Comparison of ENCODE assay signal across 23 cellular contexts in the genomic region with DNA sequence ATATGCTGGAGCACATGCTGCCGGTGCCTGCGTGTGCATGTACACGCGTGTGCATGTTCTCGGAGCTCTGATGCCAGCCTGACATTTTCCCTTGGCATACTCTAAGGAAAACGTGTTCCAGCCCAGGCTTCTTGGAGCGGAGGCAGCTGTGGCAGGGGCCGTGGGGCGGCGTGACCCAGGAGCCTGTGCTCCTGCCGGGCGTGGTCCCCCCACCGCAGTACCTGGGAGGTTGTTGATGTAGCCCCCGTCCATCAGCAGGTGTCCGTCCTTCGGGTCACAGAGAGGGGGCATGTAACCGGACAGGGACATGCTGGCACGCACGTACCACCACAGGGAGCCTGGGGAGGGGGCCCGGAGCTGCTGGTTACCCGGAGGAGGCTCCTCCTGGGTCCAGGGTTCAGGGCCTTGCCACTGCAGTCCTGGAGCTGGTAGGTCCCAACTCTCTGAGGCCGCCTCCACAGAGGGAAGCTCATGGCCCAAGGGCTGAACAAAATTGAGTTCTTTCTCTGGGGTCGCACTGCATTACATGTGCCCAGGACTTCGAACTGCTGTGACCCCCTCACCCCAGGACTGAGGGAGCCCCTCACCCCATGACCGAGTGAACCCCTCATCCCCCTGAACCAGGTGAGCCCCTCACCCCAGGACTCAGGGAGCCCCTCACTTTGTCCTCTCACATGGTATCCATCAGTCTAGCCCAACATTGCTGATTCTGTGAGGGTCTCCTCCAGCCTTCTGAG. TPM values are rescaled to one million over a fixed set of nuclear protein-coding genes. Genes with fewer than 3 reads are reported as not detected.
A peak's percentile ranks its signal among the peaks of the same experiment; 100 is the strongest.
DNase-seq lines count a peak whose midpoint lies in the region; ATAC-seq, FAIRE-seq and TF ChIP-seq lines count a peak whose summit lies in the region.
"Had no signal": no experiment of that assay in that cellular context is flagged by ENCODE, and none has a peak within 500 bp of the region (broad histone marks: within the 10 kb centered on the region; RNA-seq: fewer than 3 reads in every experiment).

No MANE protein-coding gene starts in this region.

- peak overlapping the region; percentile 78 for H3K27ac Mint-ChIP-seq in activated CD4-positive, alpha-beta T cell treated with anti-CD3 and anti-CD28 coated beads, Interleukin-2, amount 10 ng/mL, durations not matched to agents 7 days and 5 days
- H3K27ac Mint-ChIP-seq in CD8-positive, alpha-beta T cell, result peak overlapping the region; percentile 82
- H3K27ac Mint-ChIP-seq: activated CD4-positive, alpha-beta memory T cell treated with anti-CD3 and anti-CD28 coated beads for 36 hours; stimulated activated memory B cell treated with anti-CD40 and anti-IgM and Interleukin-4, amounts not matched to agents 10 μg/mL and 1 μg/mL and 100 μg/mL, for 72 hours had no signal

- POLR2A ChIA-PET in activated CD4-positive, alpha-beta T cell treated with anti-CD3 and anti-CD28 coated beads, Interleukin-2, amount 10 ng/mL, durations not matched to agents 7 days and 5 days (lab: Charles Lee), result no interaction called here
- POLR2A ChIA-PET in CD8-positive, alpha-beta T cell (lab: Charles Lee), result interaction anchor here (0.6 to 0.7 kb wide), 3 partner anchors 8 to 1110 kb away, joined by 3 to 4 read pairs (median 3); no protein-coding TSS in a partner anchor
- POLR2A ChIA-PET in K562 (lab: Yijun Ruan, JAX), result interaction anchor here (1.0 to 1.5 kb wide), 2 partner anchors 19 to 29 kb away, joined by 3 to 6 read pairs; no protein-coding TSS in a partner anchor

- intact Hi-C loops in CD8-positive, alpha-beta T cell (cut with DNase I, micrococcal nuclease), result loop anchor here (2.0 to 5.0 kb wide), 4 partner anchors 87 to 223 kb away; a partner anchor contains a TSS
- intact Hi-C loops in K562 (cut with micrococcal nuclease), result no loop called here
- intact Hi-C loops in ovary (cut with DNase I), result no loop called here

- H4K20me1 ChIP-seq in K562 (replicated peaks; ENCODE audit: control insufficient read depth, insufficient read depth, low read length), result no peaks in the 10 kb centered on the region

- H3K27me3 ChIP-seq in CD8-positive, alpha-beta T cell (ENCODE audit: insufficient read depth, low read length), result no peaks in the 10 kb centered on the region
- H3K27me3 ChIP-seq in K562 (ENCODE audit: control insufficient read depth in 2 of 2, insufficient read depth in 2 of 2, low read length in 2 of 2) (no peaks in the 10 kb centered on the region), ovary (no peaks in the 10 kb centered on the region)
- H3K27me3 ChIP-seq: transverse colon had no signal

- H3K9me3 ChIP-seq in CD8-positive, alpha-beta T cell (ENCODE audit: low read length), result no peaks in the 10 kb centered on the region
- no peaks in the 10 kb centered on the region for H3K9me3 ChIP-seq in K562 (replicated peaks; ENCODE audit: control insufficient read depth, insufficient read depth, low read depth, low read length)
- H3K9me3 ChIP-seq in ovary, result no peaks in the 10 kb centered on the region
- H3K9me3 ChIP-seq: prostate gland, transverse colon had no signal

- WGBS in K562 (ENCODE audit: insufficient coverage, low coverage, missing lambda C conversion rate), result 78% methylated on average over 22 of the region's 25 CpGs
- 91 to 93% (median 93%) methylated on average over 25 of the region's 25 CpGs for WGBS in ovary, 3 donors

- H3K4me1 ChIP-seq in CD8-positive, alpha-beta T cell (ENCODE audit: insufficient read depth, low read length), result peaks cover 50% of the 10 kb centered on the region
- H3K4me1 ChIP-seq in K562 (replicated peaks in 1 of 2; ENCODE audit: control insufficient read depth in 2 of 2, insufficient read depth in 2 of 2, low read length in 2 of 2), result peaks cover 17 to 85% of the 10 kb centered on the region in 2 experiments
- peaks cover 6% of the 10 kb centered on the region for H3K4me1 ChIP-seq in ovary (ENCODE audit: insufficient read depth)
- H3K4me1 ChIP-seq: foreskin keratinocyte had no signal

- no peak overlapping the region for H3K27ac ChIP-seq in CD8-positive, alpha-beta T cell (ENCODE audit: low read depth, low read length)
- no peak overlapping the region for H3K27ac ChIP-seq in K562 (ENCODE audit: extremely low read depth, low read depth, low read length)
- no peak overlapping the region for H3K27ac ChIP-seq in ovary
- H3K27ac ChIP-seq: foreskin keratinocyte, PC-9, prostate gland, transverse colon had no signal

- in situ Hi-C loops in K562 (cut with MboI), result no loop called here

- H3K36me3 Mint-ChIP-seq in activated CD4-positive, alpha-beta T cell treated with anti-CD3 and anti-CD28 coated beads, Interleukin-2, amount 10 ng/mL, durations not matched to agents 7 days and 5 days (ENCODE audit: low read depth), result no peaks in the 10 kb centered on the region
- H3K36me3 Mint-ChIP-seq in CD8-positive, alpha-beta T cell, result no peaks in the 10 kb centered on the region
- H3K36me3 Mint-ChIP-seq: activated CD4-positive, alpha-beta memory T cell treated with anti-CD3 and anti-CD28 coated beads for 36 hours; stimulated activated memory B cell treated with anti-CD40 and anti-IgM and Interleukin-4, amounts not matched to agents 10 μg/mL and 1 μg/mL and 100 μg/mL, for 72 hours had no signal

- no peak for FAIRE-seq in K562 (lab: Jason Lieb, UNC)
- FAIRE-seq: endothelial cell of umbilical vein, GM19239, TTC549 had no signal

- H3K4me3 Mint-ChIP-seq in activated CD4-positive, alpha-beta T cell treated with anti-CD3 and anti-CD28 coated beads, Interleukin-2, amount 10 ng/mL, durations not matched to agents 7 days and 5 days, result peak overlapping the region; percentile 25
- peak overlapping the region; percentile 35 for H3K4me3 Mint-ChIP-seq in CD8-positive, alpha-beta T cell
- H3K4me3 Mint-ChIP-seq: activated CD4-positive, alpha-beta memory T cell treated with anti-CD3 and anti-CD28 coated beads for 36 hours had no signal

- TF ChIP-seq RAD21 in K562 (CRISPR knock-in tag; conservative IDR thresholded peaks at IDR 0.05 in 1 of 2, IDR thresholded peaks at IDR 0.05 in 1 of 2), result no peak

- TF ChIP-seq EP300 in K562 (IDR thresholded peaks at IDR 0.05; ENCODE audit: low read length) (no peak), ovary (IDR thresholded peaks at IDR 0.05) (no peak)

- no peak for DNase-seq in activated CD4-positive, alpha-beta T cell treated with anti-CD3 and anti-CD28 coated beads, Interleukin-2, amount 10 ng/mL, durations not matched to agents 7 days and 5 days
- DNase-seq in activated CD4-positive, alpha-beta T cell treated with anti-CD3 and anti-CD28 coated beads for 1 hour, result no peak
- peak in 1 of 7 experiments; percentile 4 for DNase-seq in CD8-positive, alpha-beta T cell
- DNase-seq in K562 (ENCODE audit: extremely low read depth in 1 of 4, low spot score in 3 of 4) (no peak), ovary (peak in 3 of 5 donors; percentile 19 to 36 (median 27)), NCI-H1417 treated with DMSO at 0.1 percent for 48 hours (lab: John Stamatoyannopoulos, UW) (no peak), D341Med (ENCODE audit: low spot score) (no peak)
- DNase-seq: activated CD4-positive, alpha-beta memory T cell treated with anti-CD3 and anti-CD28 coated beads for 36 hours; cortex of kidney; foreskin keratinocyte; Karpas-422; NCI-H1092 treated with DMSO at 0.1 percent for 48 hours; NCI-H82; PC-9; transverse colon had no signal

- no peak for TF ChIP-seq CTCF in CD8-positive, alpha-beta T cell (IDR thresholded peaks at IDR 0.05)
- TF ChIP-seq CTCF in K562 (IDR thresholded peaks at IDR 0.05 in 2 of 3, conservative IDR thresholded peaks at IDR 0.05 in 1 of 3; ENCODE audit: insufficient read depth in 2 of 3, low read depth in 1 of 3, low read length in 3 of 3) (no peak), ovary (IDR thresholded peaks at IDR 0.05) (no peak)

- H3K4me2 ChIP-seq in K562 (ENCODE audit: insufficient read depth, low read length), result no peak overlapping the region
- H3K4me2 ChIP-seq: PC-9 had no signal

- H3K36me3 ChIP-seq in CD8-positive, alpha-beta T cell (ENCODE audit: insufficient read depth, low read length), result no peaks in the 10 kb centered on the region
- H3K36me3 ChIP-seq in K562 (ENCODE audit: control insufficient read depth, insufficient read depth, low read length), result no peaks in the 10 kb centered on the region
- H3K36me3 ChIP-seq in ovary, result no peaks in the 10 kb centered on the region
- H3K36me3 ChIP-seq: HAP-1, prostate gland, transverse colon had no signal

- no peaks in the 10 kb centered on the region for H3K27me3 Mint-ChIP-seq in activated CD4-positive, alpha-beta T cell treated with anti-CD3 and anti-CD28 coated beads, Interleukin-2, amount 10 ng/mL, durations not matched to agents 7 days and 5 days
- no peaks in the 10 kb centered on the region for H3K27me3 Mint-ChIP-seq in CD8-positive, alpha-beta T cell (ENCODE audit: low read depth)
- H3K27me3 Mint-ChIP-seq: activated CD4-positive, alpha-beta memory T cell treated with anti-CD3 and anti-CD28 coated beads for 36 hours; stimulated activated memory B cell treated with anti-CD40 and anti-IgM and Interleukin-4, amounts not matched to agents 10 μg/mL and 1 μg/mL and 100 μg/mL, for 72 hours had no signal

- peaks cover 6% of the 10 kb centered on the region for H3K79me2 ChIP-seq in K562 (ENCODE audit: control insufficient read depth, insufficient read depth, low read length)

- no TSS peak for BruUV-seq in K562 (replicated peaks; lab: Mats Ljungman, UMichigan)

- peaks cover 24% of the 10 kb centered on the region for H3K4me1 Mint-ChIP-seq in activated CD4-positive, alpha-beta T cell treated with anti-CD3 and anti-CD28 coated beads, Interleukin-2, amount 10 ng/mL, durations not matched to agents 7 days and 5 days
- peaks cover 30% of the 10 kb centered on the region for H3K4me1 Mint-ChIP-seq in CD8-positive, alpha-beta T cell (ENCODE audit: low read depth)

- CTCF ChIA-PET in activated CD4-positive, alpha-beta T cell treated with anti-CD3 and anti-CD28 coated beads, Interleukin-2, amount 10 ng/mL, durations not matched to agents 7 days and 5 days (lab: Charles Lee), result interaction anchor here (1.4 to 1.6 kb wide), 2 partner anchors 28 to 40 kb away, joined by 5 to 6 read pairs; a partner anchor contains a TSS
- CTCF ChIA-PET in CD8-positive, alpha-beta T cell (lab: Charles Lee), result interaction anchor here (1.1 kb wide), 1 partner anchor 8 kb away, joined by 3 read pairs; no protein-coding TSS in a partner anchor
- CTCF ChIA-PET in K562 (lab: Yijun Ruan, JAX; ENCODE audit: low intra/inter-chr PET ratio), result no interaction called here

- no peak for TF ChIP-seq POLR2A in K562 (conservative IDR thresholded peaks at IDR 0.05)
- TF ChIP-seq POLR2A in ovary (IDR thresholded peaks at IDR 0.05), result no peak

- peak overlapping the region in 1 of 2 experiments; percentile 76; a peak in 2 of 4 replicates for H3K9ac ChIP-seq in K562 (ENCODE audit: insufficient read depth in 1 of 2, low read depth in 2 of 2, low read length in 2 of 2)

- H2AFZ ChIP-seq in K562 (ENCODE audit: low read depth, low read length), result no peak overlapping the region
- H2AFZ ChIP-seq: PC-9 had no signal

- H3K9me3 Mint-ChIP-seq in activated CD4-positive, alpha-beta T cell treated with anti-CD3 and anti-CD28 coated beads, Interleukin-2, amount 10 ng/mL, durations not matched to agents 7 days and 5 days, result no peaks in the 10 kb centered on the region
- H3K9me3 Mint-ChIP-seq in CD8-positive, alpha-beta T cell, result no peaks in the 10 kb centered on the region
- H3K9me3 Mint-ChIP-seq: activated CD4-positive, alpha-beta memory T cell treated with anti-CD3 and anti-CD28 coated beads for 36 hours; stimulated activated memory B cell treated with anti-CD40 and anti-IgM and Interleukin-4, amounts not matched to agents 10 μg/mL and 1 μg/mL and 100 μg/mL, for 72 hours had no signal

- peak overlapping the region; percentile 78 for H3K4me3 ChIP-seq in CD8-positive, alpha-beta T cell (ENCODE audit: low read depth, low read length)
- no peak overlapping the region for H3K4me3 ChIP-seq in K562
- H3K4me3 ChIP-seq in ovary, result no peak overlapping the region
- H3K4me3 ChIP-seq: HAP-1, PC-9, prostate gland, transverse colon had no signal

- no peaks in the 10 kb centered on the region for H3K9me1 ChIP-seq in K562 (ENCODE audit: control insufficient read depth, insufficient read depth, low read length)

- no peak for ATAC-seq in CD8-positive, alpha-beta T cell
- ATAC-seq in K562, result no peak
- ATAC-seq in HG03565 (IDR thresholded peaks at IDR 0.05; ENCODE audit: unreplicated experiment), result no peak
- ATAC-seq: foreskin keratinocyte; stimulated activated memory B cell treated with anti-CD40 and anti-IgM and Interleukin-4, amounts not matched to agents 10 μg/mL and 1 μg/mL and 100 μg/mL, for 72 hours had no signal

RNA-seq across cellular contexts. Expression of a gene that starts 4.2 kb away (rescaled TPM):
- 10 to 100 TPM; 57.6 to 60.3 TPM for total RNA-seq in activated CD4-positive, alpha-beta T cell treated with anti-CD3 and anti-CD28 coated beads, Interleukin-2, amount 10 ng/mL, durations not matched to agents 7 days and 5 days
- total RNA-seq in CD8-positive, alpha-beta T cell, result 10 to 100 TPM; 82.8 to 87.2 TPM
- 47.6 and 128 TPM in 2 replicates for total RNA-seq in K562 (2011; cell fraction: chromatin; rRNA removed; ENCODE audit: low replicate concordance)
- 87.2 and 93.1 TPM in 2 replicates for total RNA-seq in K562 (2011; cell fraction: nucleolus; rRNA removed)
- 47.3 and 58.7 TPM in 2 replicates for total RNA-seq in K562 (2011; cell fraction: nucleoplasm; rRNA removed)
- 49.2 and 60.0 TPM in 2 replicates for total RNA-seq in K562 (2014; rRNA removed)
- 24.4 and 29.3 TPM in 2 replicates for total RNA-seq in K562 (2014; rRNA removed; fragmentation: Illumina TruSeq; extraction: Trizol)
- 28.2 and 29.1 TPM in 2 replicates for total RNA-seq in K562 (2015; rRNA removed; fragmentation: Illumina TruSeq; extraction: Trizol)
- 72.0 and 74.5 TPM in 2 replicates for total RNA-seq in K562 (2021)
- polyA plus RNA-seq in K562 (2011; rRNA removed), result 44.9 and 71.8 TPM in 2 replicates
- polyA plus RNA-seq in K562 (2011; cell fraction: cytosol; rRNA removed), result 59.2 and 114 TPM in 2 replicates
- 244 and 400 TPM in 2 replicates for polyA plus RNA-seq in K562 (2011; cell fraction: nucleus; rRNA removed)
- polyA plus RNA-seq in K562 (2012), result 38.5 and 48.2 TPM in 2 replicates
- 26.4 and 44.1 TPM in 2 replicates for polyA plus RNA-seq in K562 (2014; fragmentation: Illumina TruSeq; extraction: Trizol)
- under 1 TPM; 0.20 to 0.42 TPM for polyA plus RNA-seq in K562 (2014; fragmentation: Nextera tagmentation; extraction: Ambion mirVana)
- 76.3 and 82.7 TPM in 2 replicates for polyA plus RNA-seq in K562 (2014; rRNA removed)
- polyA minus RNA-seq in K562 (2011; rRNA and poly(A)+ RNA removed), result 25.2 and 31.9 TPM in 2 replicates
- 37.7 and 44.3 TPM in 2 replicates for polyA minus RNA-seq in K562 (2011; cell fraction: cytosol; rRNA and poly(A)+ RNA removed)
- 47.9 and 59.5 TPM in 2 replicates for polyA minus RNA-seq in K562 (2011; cell fraction: nucleus; rRNA and poly(A)+ RNA removed)
- 10 to 100 TPM; 22.9 to 50.3 (median 35.4) TPM for total RNA-seq in ovary
- polyA plus RNA-seq in ovary, result 10 to 100 TPM; 24.0 to 29.5 TPM

RNA-seq across cellular contexts. Expression of a gene that starts 22.2 kb away (rescaled TPM):
- total RNA-seq in activated CD4-positive, alpha-beta T cell treated with anti-CD3 and anti-CD28 coated beads, Interleukin-2, amount 10 ng/mL, durations not matched to agents 7 days and 5 days, result not detected
- total RNA-seq in CD8-positive, alpha-beta T cell, result not detected
- 0.23 and 0.67 TPM in 2 replicates for total RNA-seq in K562 (2011; cell fraction: chromatin; rRNA removed; ENCODE audit: low replicate concordance)
- 0.50 and 0.53 TPM in 2 replicates for total RNA-seq in K562 (2011; cell fraction: nucleolus; rRNA removed)
- total RNA-seq in K562 (2011; cell fraction: nucleoplasm; rRNA removed), result 0.22 TPM in 1 of 2 replicates, not detected in the other
- total RNA-seq in K562 (2014; rRNA removed) (0.16 and 0.27 TPM in 2 replicates), K562 (2014; rRNA removed; fragmentation: Illumina TruSeq; extraction: Trizol) (not detected in 2 replicates), K562 (2015; rRNA removed; fragmentation: Illumina TruSeq; extraction: Trizol) (0.08 TPM in 1 of 2 replicates, not detected in the other), K562 (2021) (0.13 and 0.18 TPM in 2 replicates), ovary (under 1 TPM in 5 of 7 donors, not detected in 2; 0.10 to 0.57 (median 0.24) TPM)
- polyA plus RNA-seq in K562 (2011; rRNA removed) (0.06 and 0.11 TPM in 2 replicates), K562 (2014; fragmentation: Illumina TruSeq; extraction: Trizol) (0.07 TPM in 1 of 2 replicates, not detected in the other), K562 (2014; fragmentation: Nextera tagmentation; extraction: Ambion mirVana) (not detected), K562 (2014; rRNA removed) (0.20 TPM in 1 of 2 replicates, not detected in the other), ovary (under 1 TPM in 1 of 2 donors, not detected in 1; 0.11 TPM)
- polyA plus RNA-seq in K562 (2011; cell fraction: cytosol; rRNA removed), result 0.04 and 0.27 TPM in 2 replicates
- polyA plus RNA-seq in K562 (2011; cell fraction: nucleus; rRNA removed), result 0.63 and 1.0 TPM in 2 replicates
- 0.12 and 0.16 TPM in 2 replicates for polyA plus RNA-seq in K562 (2012)
- polyA minus RNA-seq in K562 (2011; rRNA and poly(A)+ RNA removed), result not detected in 2 replicates
- polyA minus RNA-seq in K562 (2011; cell fraction: cytosol; rRNA and poly(A)+ RNA removed), result not detected in 2 replicates
- 0.13 and 0.22 TPM in 2 replicates for polyA minus RNA-seq in K562 (2011; cell fraction: nucleus; rRNA and poly(A)+ RNA removed)
- total RNA-seq: A673; activated CD4-positive, alpha-beta memory T cell treated with anti-CD3 and anti-CD28 coated beads for 36 hours; foreskin keratinocyte had no signal
- polyA plus RNA-seq: foreskin keratinocyte had no signal

RNA-seq across cellular contexts. Expression of a gene that starts 40.2 kb away (rescaled TPM):
- 1 to 10 TPM in 1 of 2 experiments, under 1 TPM in 1; 0.46 to 1.1 TPM for total RNA-seq in activated CD4-positive, alpha-beta T cell treated with anti-CD3 and anti-CD28 coated beads, Interleukin-2, amount 10 ng/mL, durations not matched to agents 7 days and 5 days
- 1 to 10 TPM; 2.4 to 2.7 TPM for total RNA-seq in CD8-positive, alpha-beta T cell
- total RNA-seq in K562 (2011; cell fraction: chromatin; rRNA removed; ENCODE audit: low replicate concordance), result 0.25 and 0.97 TPM in 2 replicates
- 1.6 and 1.8 TPM in 2 replicates for total RNA-seq in K562 (2011; cell fraction: nucleolus; rRNA removed)
- total RNA-seq in K562 (2011; cell fraction: nucleoplasm; rRNA removed), result 0.69 and 0.88 TPM in 2 replicates
- total RNA-seq in K562 (2014; rRNA removed), result 0.33 and 0.50 TPM in 2 replicates
- total RNA-seq in K562 (2014; rRNA removed; fragmentation: Illumina TruSeq; extraction: Trizol), result not detected in 2 replicates
- total RNA-seq in K562 (2015; rRNA removed; fragmentation: Illumina TruSeq; extraction: Trizol), result 0.07 TPM in 1 of 2 replicates, not detected in the other
- 0.63 and 1.2 TPM in 2 replicates for total RNA-seq in K562 (2021)
- 0.11 and 0.22 TPM in 2 replicates for polyA plus RNA-seq in K562 (2011; rRNA removed)
- polyA plus RNA-seq in K562 (2011; cell fraction: cytosol; rRNA removed), result 0.13 and 0.36 TPM in 2 replicates
- 2.8 and 4.7 TPM in 2 replicates for polyA plus RNA-seq in K562 (2011; cell fraction: nucleus; rRNA removed)
- polyA plus RNA-seq in K562 (2012), result 0.34 and 2.4 TPM in 2 replicates
- polyA plus RNA-seq in K562 (2014; fragmentation: Illumina TruSeq; extraction: Trizol), result not detected in 2 replicates
- not detected for polyA plus RNA-seq in K562 (2014; fragmentation: Nextera tagmentation; extraction: Ambion mirVana)
- 0.20 and 0.50 TPM in 2 replicates for polyA plus RNA-seq in K562 (2014; rRNA removed)
- not detected in 2 replicates for polyA minus RNA-seq in K562 (2011; rRNA and poly(A)+ RNA removed)
- not detected in 2 replicates for polyA minus RNA-seq in K562 (2011; cell fraction: cytosol; rRNA and poly(A)+ RNA removed)
- 0.81 and 1.00 TPM in 2 replicates for polyA minus RNA-seq in K562 (2011; cell fraction: nucleus; rRNA and poly(A)+ RNA removed)
- 10 to 100 TPM in 5 of 7 donors, 1 to 10 TPM in 2; 8.5 to 18.5 (median 13.8) TPM for total RNA-seq in ovary
- 1 to 10 TPM in 1 of 2 donors, not detected in 1; 7.1 TPM for polyA plus RNA-seq in ovary

RNA-seq across cellular contexts. Expression of a gene that starts 40.4 kb away (rescaled TPM):
- total RNA-seq in activated CD4-positive, alpha-beta T cell treated with anti-CD3 and anti-CD28 coated beads, Interleukin-2, amount 10 ng/mL, durations not matched to agents 7 days and 5 days, result 10 to 100 TPM; 10.3 to 13.2 TPM
- total RNA-seq in CD8-positive, alpha-beta T cell, result 10 to 100 TPM in 1 of 2 experiments, 1 to 10 TPM in 1; 9.1 to 11.0 TPM
- 17.3 and 38.8 TPM in 2 replicates for total RNA-seq in K562 (2011; cell fraction: chromatin; rRNA removed; ENCODE audit: low replicate concordance)
- 26.5 and 29.7 TPM in 2 replicates for total RNA-seq in K562 (2011; cell fraction: nucleolus; rRNA removed)
- 17.2 and 17.5 TPM in 2 replicates for total RNA-seq in K562 (2011; cell fraction: nucleoplasm; rRNA removed)
- total RNA-seq in K562 (2014; rRNA removed) (6.5 and 6.7 TPM in 2 replicates), K562 (2014; rRNA removed; fragmentation: Illumina TruSeq; extraction: Trizol) (1.3 and 1.5 TPM in 2 replicates), K562 (2015; rRNA removed; fragmentation: Illumina TruSeq; extraction: Trizol) (3.3 and 3.4 TPM in 2 replicates), K562 (2021) (11.7 and 12.5 TPM in 2 replicates), ovary (10 to 100 TPM; 19.5 to 30.6 (median 26.2) TPM)
- polyA plus RNA-seq in K562 (2011; rRNA removed) (3.9 and 8.0 TPM in 2 replicates), K562 (2014; fragmentation: Illumina TruSeq; extraction: Trizol) (5.6 and 8.5 TPM in 2 replicates), K562 (2014; fragmentation: Nextera tagmentation; extraction: Ambion mirVana) (under 1 TPM; 0.29 to 0.35 TPM), K562 (2014; rRNA removed) (8.6 and 10.2 TPM in 2 replicates), ovary (10 to 100 TPM in 1 of 2 donors, 1 to 10 TPM in 1; 1.0 to 19.4 TPM)
- polyA plus RNA-seq in K562 (2011; cell fraction: cytosol; rRNA removed), result 5.1 and 8.7 TPM in 2 replicates
- polyA plus RNA-seq in K562 (2011; cell fraction: nucleus; rRNA removed), result 60.2 and 73.6 TPM in 2 replicates
- polyA plus RNA-seq in K562 (2012), result 7.9 and 18.3 TPM in 2 replicates
- 2.0 and 3.0 TPM in 2 replicates for polyA minus RNA-seq in K562 (2011; rRNA and poly(A)+ RNA removed)
- polyA minus RNA-seq in K562 (2011; cell fraction: cytosol; rRNA and poly(A)+ RNA removed), result 2.3 and 5.6 TPM in 2 replicates
- polyA minus RNA-seq in K562 (2011; cell fraction: nucleus; rRNA and poly(A)+ RNA removed), result 6.2 and 8.9 TPM in 2 replicates

Comparison
In these comparisons a context has a peak if more than half of its experiments do, and no peak if none do; other contexts are left out.
1. DNase-seq: peak in ovary (3 of 5); none in activated CD4-positive, alpha-beta T cell treated with anti-CD3 and anti-CD28 coated beads, Interleukin-2, amount 10 ng/mL, durations not matched to agents 7 days and 5 days (single experiment), activated CD4-positive, alpha-beta T cell treated with anti-CD3 and anti-CD28 coated beads for 1 hour (single experiment), K562 (0 of 4), NCI-H1417 treated with DMSO at 0.1 percent for 48 hours (single experiment) and D341Med (single experiment).
2. intact Hi-C loops: an anchor here in CD8-positive, alpha-beta T cell (2.0 to 5.0 kb wide); none called in K562 and ovary.